11 cellular contexts compared by ENCODE assay signal in the genomic region with DNA sequence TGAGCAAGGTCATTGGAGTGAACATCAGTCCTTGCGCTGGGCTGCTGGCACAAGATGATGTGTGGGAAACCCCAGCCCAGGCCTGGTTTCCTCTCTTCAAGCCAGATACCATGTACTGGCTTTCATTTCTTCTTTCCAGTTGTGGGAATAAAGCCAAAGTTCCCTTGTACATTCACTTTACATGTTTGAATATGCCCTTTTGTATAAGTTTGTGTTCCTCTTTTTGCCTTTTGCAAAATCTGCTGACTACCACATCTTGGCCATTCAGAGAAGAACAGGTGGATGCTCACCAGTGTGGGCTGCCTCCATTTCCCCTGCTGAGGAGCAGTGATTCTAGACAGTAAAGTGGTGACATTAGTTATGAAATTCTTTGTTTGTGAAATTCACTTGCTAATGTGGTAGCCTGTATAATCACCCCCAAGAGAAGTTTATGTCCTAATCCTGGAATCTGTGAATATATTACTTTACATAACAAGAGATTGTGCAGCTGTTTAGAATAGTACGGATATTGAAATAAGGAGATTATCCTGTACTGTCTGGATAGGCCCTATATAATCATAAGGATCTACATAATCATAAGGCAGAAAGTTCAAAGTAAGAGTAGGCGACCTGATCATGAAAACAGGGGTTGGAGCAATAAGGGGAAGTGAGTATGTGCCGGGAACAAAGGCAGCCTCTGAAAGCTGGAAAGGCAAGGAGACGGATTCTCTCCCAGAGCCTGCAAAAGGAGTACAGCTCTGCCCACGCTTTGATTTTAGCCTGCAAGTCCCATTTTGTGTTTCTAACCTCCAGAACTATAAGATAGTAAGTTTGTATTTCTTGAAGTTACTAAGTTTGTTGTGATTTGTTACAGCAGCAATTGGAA. TPM values are rescaled to one million over a fixed set of nuclear protein-coding genes. Genes with fewer than 3 reads are reported as not detected.
DNase-seq lines count a peak whose midpoint lies in the region; ATAC-seq and TF ChIP-seq lines count a peak whose summit lies in the region.
"Had no signal": no experiment of that assay in that cellular context is flagged by ENCODE, and none has a peak within 500 bp of the region (broad histone marks: within the 10 kb centered on the region; RNA-seq: fewer than 3 reads in every experiment).

No MANE protein-coding gene starts in this region.

- no peaks in the 10 kb centered on the region for H3K9me3 Mint-ChIP-seq in activated B cell treated with CpG ODN at 0.5 μM for 24 hours

- peak overlapping the region; percentile 13 for H3K27ac Mint-ChIP-seq in activated B cell treated with CpG ODN at 0.5 μM for 24 hours
- H3K27ac Mint-ChIP-seq: mesothelial cell of epicardium had no signal

- no peak overlapping the region for H3K4me3 Mint-ChIP-seq in activated B cell treated with CpG ODN at 0.5 μM for 24 hours
- H3K4me3 Mint-ChIP-seq: mesothelial cell of epicardium had no signal

- ATAC-seq in Right ventricle myocardium superior (ENCODE audit: poor library complexity), result peak; percentile 62
- ATAC-seq in HG03103 (IDR thresholded peaks at IDR 0.05; ENCODE audit: low read depth, unreplicated experiment), result peak; percentile 67
- ATAC-seq in activated B cell treated with CpG ODN at 0.5 μM for 24 hours (ENCODE audit: low read depth), result peak; percentile 72
- peak; percentile 79 for ATAC-seq in upper lobe of right lung
- ATAC-seq in HG02973 (IDR thresholded peaks at IDR 0.05; ENCODE audit: unreplicated experiment), result no peak

- H3K27me3 Mint-ChIP-seq in activated B cell treated with CpG ODN at 0.5 μM for 24 hours, result no peaks in the 10 kb centered on the region

- no peaks in the 10 kb centered on the region for H3K9me3 ChIP-seq in upper lobe of right lung

- H3K27me3 ChIP-seq in upper lobe of right lung, result no peaks in the 10 kb centered on the region

- no peak overlapping the region for H3K27ac ChIP-seq in upper lobe of right lung

- POLR2A ChIA-PET in activated B cell treated with CpG ODN at 0.5 μM for 24 hours (lab: Charles Lee), result no interaction called here

- H3K4me1 ChIP-seq in upper lobe of right lung, result no peaks in the 10 kb centered on the region

- DNase-seq in Right ventricle myocardium superior, result peak; percentile 69
- DNase-seq in cardiac septum (ENCODE audit: low spot score), result no peak
- DNase-seq in activated B cell treated with CpG ODN at 0.5 μM for 24 hours, result no peak
- DNase-seq in upper lobe of right lung, result no peak
- DNase-seq in ecto neural progenitor cell (ENCODE audit: low spot score), result no peak
- no peak for DNase-seq in stimulated activated CD4-positive, alpha-beta T cell treated with anti-CD3 and anti-CD28 coated beads, Interleukin-15, amount 100 ng/mL, for 24 hours
- DNase-seq: activated T-cell treated with anti-CD3 and anti-CD28 coated beads, Interleukin-2, amount 50 U/mL, for 48 hours; NCI-H2171 treated with DMSO at 0.1 percent for 48 hours had no signal

- intact Hi-C loops in Right ventricle myocardium superior (cut with DNase I) (no loop called here), cardiac septum (cut with DNase I) (no loop called here), activated B cell treated with CpG ODN at 0.5 μM for 24 hours (cut with micrococcal nuclease) (no loop called here), upper lobe of right lung (cut with DNase I) (no loop called here)

- CTCF ChIA-PET in activated B cell treated with CpG ODN at 0.5 μM for 24 hours (lab: Charles Lee), result no interaction called here

- peaks cover 19% of the 10 kb centered on the region for H3K4me1 Mint-ChIP-seq in activated B cell treated with CpG ODN at 0.5 μM for 24 hours
- H3K4me1 Mint-ChIP-seq: mesothelial cell of epicardium had no signal

- no peak for TF ChIP-seq CTCF in activated B cell treated with CpG ODN at 0.5 μM for 24 hours (IDR thresholded peaks at IDR 0.05)
- no peak for TF ChIP-seq CTCF in upper lobe of right lung (IDR thresholded peaks at IDR 0.05)

- no peak overlapping the region for H3K4me3 ChIP-seq in upper lobe of right lung

- no peaks in the 10 kb centered on the region for H3K36me3 ChIP-seq in upper lobe of right lung

- no peaks in the 10 kb centered on the region for H3K36me3 Mint-ChIP-seq in activated B cell treated with CpG ODN at 0.5 μM for 24 hours (ENCODE audit: low read depth)
- H3K36me3 Mint-ChIP-seq: mesothelial cell of epicardium had no signal

RNA-seq across cellular contexts. Expression of a gene that starts 18.8 kb away (rescaled TPM):
- total RNA-seq in Right ventricle myocardium superior (2.7 TPM), cardiac septum (1.6 TPM), activated B cell treated with CpG ODN at 0.5 μM for 24 hours (1.4 and 2.4 TPM in 2 replicates), upper lobe of right lung (20.8 TPM)
